Comparison of ENCODE assay signal across 8 cellular contexts in genomic region chr16:14309001-14309886, GRCh38.
DNase-seq lines count a peak whose midpoint lies in the region; TF ChIP-seq lines count a peak whose summit lies in the region.

No MANE protein-coding gene starts in this region.

- no peaks in the 10 kb centered on the region for H3K9me3 ChIP-seq in OCI-LY1 (ENCODE audit: low read length)

- no peak overlapping the region for H2AFZ ChIP-seq in OCI-LY1 (ENCODE audit: low read length)

- no peaks in the 10 kb centered on the region for H3K9me2 ChIP-seq in OCI-LY1 (ENCODE audit: low read depth, low read length)

- TF ChIP-seq CTCF in GM12875 (IDR thresholded peaks at IDR 0.05; ENCODE audit: borderline replicate concordance, insufficient read depth, low read depth, low read length) (peak; percentile 48), OCI-LY1 (IDR thresholded peaks at IDR 0.05; ENCODE audit: low read length) (peak; percentile 36)

- H3K4me3 ChIP-seq in GM12875 (ENCODE audit: low read depth, low read length) (peak overlapping the region; percentile 16), OCI-LY1 (ENCODE audit: low read depth, low read length, poor library complexity, severe bottlenecking) (peak overlapping the region; percentile 3), skin epidermis (peak overlapping the region in 1 of 7 experiments; percentile 2)

- DNase-seq in effector CD8-positive, alpha-beta T cell (lab: John Stamatoyannopoulos, UW) = peak; percentile 16
- no peak for DNase-seq in COR-L47 (lab: John Stamatoyannopoulos, UW)
- no peak for DNase-seq in NCI-H2107 treated with DMSO at 0.1 percent for 48 hours (lab: John Stamatoyannopoulos, UW; ENCODE audit: unreplicated experiment)
- DNase-seq in NCI-H187 treated with DMSO at 0.1 percent for 48 hours (lab: John Stamatoyannopoulos, UW) = no peak
- DNase-seq in dedifferentiated amniotic fluid mesenchymal stem cell (ENCODE audit: extremely low spot score) = no peak

- H3K27me3 ChIP-seq in OCI-LY1 (ENCODE audit: insufficient read depth, low read length) = no peaks in the 10 kb centered on the region

- no peaks in the 10 kb centered on the region for H3F3A ChIP-seq in OCI-LY1 (ENCODE audit: insufficient read depth, low read length)

- H3K36me3 ChIP-seq in OCI-LY1 (ENCODE audit: insufficient read depth, low read length) = no peaks in the 10 kb centered on the region

- no peaks in the 10 kb centered on the region for H3K79me2 ChIP-seq in OCI-LY1 (ENCODE audit: insufficient read depth, low read length)

- H3K9ac ChIP-seq in OCI-LY1 (ENCODE audit: low read length) = peak overlapping the region; percentile 1; the same call in 1 of the 2 replicates

- peak overlapping the region; percentile 35 for H3K4me2 ChIP-seq in OCI-LY1 (ENCODE audit: low read length)

- H4K20me1 ChIP-seq in OCI-LY1 (ENCODE audit: insufficient read depth, low read length) = no peaks in the 10 kb centered on the region

- peaks cover 37% of the 10 kb centered on the region for H3K4me1 ChIP-seq in OCI-LY1 (ENCODE audit: insufficient read depth, low read length, severe bottlenecking)

- H3K27ac ChIP-seq in OCI-LY1 (ENCODE audit: low read depth, low read length, poor library complexity, severe bottlenecking) = peak overlapping the region; percentile 4
- peak overlapping the region; percentile 9 to 82 (median 69) for H3K27ac ChIP-seq in skin epidermis
